In the genomic region with DNA sequence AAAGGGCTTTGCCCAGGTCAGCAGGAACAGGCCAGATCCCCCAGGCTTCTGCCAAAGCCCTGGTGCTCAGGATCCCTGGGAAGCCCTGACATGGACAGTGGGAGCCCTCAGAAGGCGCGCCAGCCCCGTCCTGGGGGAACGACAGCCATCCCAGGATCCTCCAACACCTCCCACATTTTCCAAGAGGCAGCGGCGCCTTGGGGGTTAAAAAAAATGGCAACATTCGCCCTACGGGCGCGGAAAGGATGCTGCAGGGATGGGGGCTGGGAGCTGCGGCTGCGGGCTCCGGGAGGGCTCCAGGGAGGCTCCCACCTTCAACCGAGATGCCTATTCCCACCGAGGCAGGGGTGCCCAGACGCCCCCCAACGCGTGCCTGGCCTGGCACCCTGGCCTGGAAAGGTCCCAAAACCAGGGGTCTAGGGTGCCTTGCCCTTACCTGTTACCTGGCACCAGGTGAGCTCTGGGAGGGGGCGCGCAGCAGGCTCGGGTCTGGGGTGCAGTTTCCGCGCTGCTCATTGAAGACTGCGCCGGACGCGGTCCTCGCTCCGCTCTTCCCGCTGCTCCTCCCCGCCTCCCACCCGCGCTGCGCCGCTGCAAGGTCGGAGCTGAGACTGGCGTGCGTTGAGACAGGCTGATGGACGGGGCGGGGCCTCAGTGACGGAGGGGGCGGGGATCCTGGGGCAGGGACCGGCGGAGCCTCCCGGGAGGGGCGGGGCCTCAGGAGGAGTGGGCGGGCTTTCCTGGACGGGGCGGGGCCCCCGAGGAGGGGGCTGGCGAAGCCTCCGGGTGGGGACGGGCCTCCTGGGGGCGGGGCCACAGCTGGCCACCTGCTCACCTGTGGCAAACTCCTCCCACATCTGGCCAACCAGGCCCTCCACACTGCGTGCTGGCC, we compare ENCODE assay signal across 1 cellular context.
A peak's percentile ranks its signal among the peaks of the same experiment; 100 is the strongest.
TF ChIP-seq lines count a peak whose summit lies in the region.

A gene (minus strand): TSS at position 613 of the 892 bp plus-strand sequence. CDS start 6,228 bp downstream, outside the sequence.

TF ChIP-seq in WTC11, 78 proteins besides CTCF, POLR2A, EP300 and RAD21 (continued from another document):
- TF ChIP-seq, protein P1, sequence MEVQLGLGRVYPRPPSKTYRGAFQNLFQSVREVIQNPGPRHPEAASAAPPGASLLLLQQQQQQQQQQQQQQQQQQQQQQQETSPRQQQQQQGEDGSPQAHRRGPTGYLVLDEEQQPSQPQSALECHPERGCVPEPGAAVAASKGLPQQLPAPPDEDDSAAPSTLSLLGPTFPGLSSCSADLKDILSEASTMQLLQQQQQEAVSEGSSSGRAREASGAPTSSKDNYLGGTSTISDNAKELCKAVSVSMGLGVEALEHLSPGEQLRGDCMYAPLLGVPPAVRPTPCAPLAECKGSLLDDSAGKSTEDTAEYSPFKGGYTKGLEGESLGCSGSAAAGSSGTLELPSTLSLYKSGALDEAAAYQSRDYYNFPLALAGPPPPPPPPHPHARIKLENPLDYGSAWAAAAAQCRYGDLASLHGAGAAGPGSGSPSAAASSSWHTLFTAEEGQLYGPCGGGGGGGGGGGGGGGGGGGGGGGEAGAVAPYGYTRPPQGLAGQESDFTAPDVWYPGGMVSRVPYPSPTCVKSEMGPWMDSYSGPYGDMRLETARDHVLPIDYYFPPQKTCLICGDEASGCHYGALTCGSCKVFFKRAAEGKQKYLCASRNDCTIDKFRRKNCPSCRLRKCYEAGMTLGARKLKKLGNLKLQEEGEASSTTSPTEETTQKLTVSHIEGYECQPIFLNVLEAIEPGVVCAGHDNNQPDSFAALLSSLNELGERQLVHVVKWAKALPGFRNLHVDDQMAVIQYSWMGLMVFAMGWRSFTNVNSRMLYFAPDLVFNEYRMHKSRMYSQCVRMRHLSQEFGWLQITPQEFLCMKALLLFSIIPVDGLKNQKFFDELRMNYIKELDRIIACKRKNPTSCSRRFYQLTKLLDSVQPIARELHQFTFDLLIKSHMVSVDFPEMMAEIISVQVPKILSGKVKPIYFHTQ (CRISPR knock-in tag; IDR thresholded peaks at IDR 0.05) = no peak
- TF ChIP-seq, protein P2, sequence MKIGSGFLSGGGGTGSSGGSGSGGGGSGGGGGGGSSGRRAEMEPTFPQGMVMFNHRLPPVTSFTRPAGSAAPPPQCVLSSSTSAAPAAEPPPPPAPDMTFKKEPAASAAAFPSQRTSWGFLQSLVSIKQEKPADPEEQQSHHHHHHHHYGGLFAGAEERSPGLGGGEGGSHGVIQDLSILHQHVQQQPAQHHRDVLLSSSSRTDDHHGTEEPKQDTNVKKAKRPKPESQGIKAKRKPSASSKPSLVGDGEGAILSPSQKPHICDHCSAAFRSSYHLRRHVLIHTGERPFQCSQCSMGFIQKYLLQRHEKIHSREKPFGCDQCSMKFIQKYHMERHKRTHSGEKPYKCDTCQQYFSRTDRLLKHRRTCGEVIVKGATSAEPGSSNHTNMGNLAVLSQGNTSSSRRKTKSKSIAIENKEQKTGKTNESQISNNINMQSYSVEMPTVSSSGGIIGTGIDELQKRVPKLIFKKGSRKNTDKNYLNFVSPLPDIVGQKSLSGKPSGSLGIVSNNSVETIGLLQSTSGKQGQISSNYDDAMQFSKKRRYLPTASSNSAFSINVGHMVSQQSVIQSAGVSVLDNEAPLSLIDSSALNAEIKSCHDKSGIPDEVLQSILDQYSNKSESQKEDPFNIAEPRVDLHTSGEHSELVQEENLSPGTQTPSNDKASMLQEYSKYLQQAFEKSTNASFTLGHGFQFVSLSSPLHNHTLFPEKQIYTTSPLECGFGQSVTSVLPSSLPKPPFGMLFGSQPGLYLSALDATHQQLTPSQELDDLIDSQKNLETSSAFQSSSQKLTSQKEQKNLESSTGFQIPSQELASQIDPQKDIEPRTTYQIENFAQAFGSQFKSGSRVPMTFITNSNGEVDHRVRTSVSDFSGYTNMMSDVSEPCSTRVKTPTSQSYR (CRISPR knock-in tag; IDR thresholded peaks at IDR 0.05) = peak; percentile 37; the same call in 1 of the 2 replicates
- TF ChIP-seq, protein P3, sequence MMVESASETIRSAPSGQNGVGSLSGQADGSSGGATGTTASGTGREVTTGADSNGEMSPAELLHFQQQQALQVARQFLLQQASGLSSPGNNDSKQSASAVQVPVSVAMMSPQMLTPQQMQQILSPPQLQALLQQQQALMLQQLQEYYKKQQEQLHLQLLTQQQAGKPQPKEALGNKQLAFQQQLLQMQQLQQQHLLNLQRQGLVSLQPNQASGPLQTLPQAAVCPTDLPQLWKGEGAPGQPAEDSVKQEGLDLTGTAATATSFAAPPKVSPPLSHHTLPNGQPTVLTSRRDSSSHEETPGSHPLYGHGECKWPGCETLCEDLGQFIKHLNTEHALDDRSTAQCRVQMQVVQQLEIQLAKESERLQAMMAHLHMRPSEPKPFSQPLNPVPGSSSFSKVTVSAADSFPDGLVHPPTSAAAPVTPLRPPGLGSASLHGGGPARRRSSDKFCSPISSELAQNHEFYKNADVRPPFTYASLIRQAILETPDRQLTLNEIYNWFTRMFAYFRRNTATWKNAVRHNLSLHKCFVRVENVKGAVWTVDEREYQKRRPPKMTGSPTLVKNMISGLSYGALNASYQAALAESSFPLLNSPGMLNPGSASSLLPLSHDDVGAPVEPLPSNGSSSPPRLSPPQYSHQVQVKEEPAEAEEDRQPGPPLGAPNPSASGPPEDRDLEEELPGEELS (CRISPR knock-in tag; IDR thresholded peaks at IDR 0.05) = no peak
- TF ChIP-seq, protein P4, sequence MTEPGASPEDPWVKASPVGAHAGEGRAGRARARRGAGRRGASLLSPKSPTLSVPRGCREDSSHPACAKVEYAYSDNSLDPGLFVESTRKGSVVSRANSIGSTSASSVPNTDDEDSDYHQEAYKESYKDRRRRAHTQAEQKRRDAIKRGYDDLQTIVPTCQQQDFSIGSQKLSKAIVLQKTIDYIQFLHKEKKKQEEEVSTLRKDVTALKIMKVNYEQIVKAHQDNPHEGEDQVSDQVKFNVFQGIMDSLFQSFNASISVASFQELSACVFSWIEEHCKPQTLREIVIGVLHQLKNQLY (CRISPR knock-in tag; IDR thresholded peaks at IDR 0.05) = no peak
- no peak for TF ChIP-seq SMAD4 (CRISPR knock-in tag; IDR thresholded peaks at IDR 0.05)
- TF ChIP-seq RORB (CRISPR knock-in tag; IDR thresholded peaks at IDR 0.05) = no peak
- no peak for TF ChIP-seq ZNF317 (CRISPR knock-in tag; IDR thresholded peaks at IDR 0.05; ENCODE audit: borderline replicate concordance, low read depth)
